8 cellular contexts compared by ENCODE assay signal in the genomic region with DNA sequence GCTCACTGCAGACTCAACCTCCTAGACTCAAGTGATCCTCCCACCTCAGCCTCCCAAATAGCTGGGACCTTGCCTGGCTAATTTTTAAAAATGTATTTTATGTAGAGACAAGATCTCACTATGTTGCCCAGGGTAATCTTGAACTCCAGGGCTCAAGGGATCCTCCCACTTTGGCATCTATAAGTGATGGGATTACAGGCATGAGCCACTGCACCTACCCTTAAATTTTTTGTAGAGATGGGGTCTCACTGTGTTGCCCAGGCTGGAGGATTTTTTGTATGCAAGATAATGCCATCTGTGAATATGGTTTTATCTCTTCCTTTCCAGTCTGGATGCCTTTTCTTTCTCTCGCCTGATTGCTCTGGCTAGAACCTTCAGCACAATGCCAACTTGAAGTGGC.
"Had no signal": no experiment of that assay in that cellular context is flagged by ENCODE, and none has a peak within 500 bp of the region (broad histone marks: within the 10 kb centered on the region; RNA-seq: fewer than 3 reads in every experiment).

No MANE protein-coding gene starts in this region.

- H3K4me3 ChIP-seq: GM12878 had no signal

- FAIRE-seq: G401.6, GM12878, GM12891, GM12892, GM18507, GM19239 had no signal

- DNase-seq: GDM1, GF-D8 had no signal

- ATAC-seq: GM12878 had no signal
